In genomic region chr11:57713849-57714248, GRCh38 we compare ENCODE assay signal across 1 cellular context.
TF ChIP-seq lines count a peak whose summit lies in the region.

No MANE protein-coding gene starts in this region.

TF ChIP-seq in HepG2, 621 proteins besides CTCF, POLR2A, EP300 and RAD21:
- TF ChIP-seq POLR2AphosphoS5 (IDR thresholded peaks at IDR 0.05; ENCODE audit: low read depth, low read length), result no peak
- no peak for TF ChIP-seq RARG (CRISPR knock-in tag; IDR thresholded peaks at IDR 0.05; ENCODE audit: low read depth)
- no peak for TF ChIP-seq GATAD1 (CRISPR knock-in tag; IDR thresholded peaks at IDR 0.05)
- no peak for TF ChIP-seq ZNF574 (CRISPR knock-in tag; IDR thresholded peaks at IDR 0.05)
- TF ChIP-seq MED1 (CRISPR knock-in tag; IDR thresholded peaks at IDR 0.05), result no peak
- no peak for TF ChIP-seq THAP8 (CRISPR knock-in tag; IDR thresholded peaks at IDR 0.05; ENCODE audit: borderline replicate concordance)
- no peak for TF ChIP-seq ZNF576 (CRISPR knock-in tag; IDR thresholded peaks at IDR 0.05)
- no peak for TF ChIP-seq IKZF5 (CRISPR knock-in tag; IDR thresholded peaks at IDR 0.05)
- no peak for TF ChIP-seq ZFP36L1 (CRISPR knock-in tag; IDR thresholded peaks at IDR 0.05)
- TF ChIP-seq CEBPB (IDR thresholded peaks at IDR 0.05; ENCODE audit: borderline replicate concordance, low read depth, low read length), result no peak
- no peak for TF ChIP-seq NR2F6 (IDR thresholded peaks at IDR 0.05)
- TF ChIP-seq NR2F6 (CRISPR knock-in tag; IDR thresholded peaks at IDR 0.05), result no peak
- TF ChIP-seq PCBP2 (optimal IDR thresholded peaks at IDR 0.05; ENCODE audit: low read depth, low read length, poor library complexity, severe bottlenecking), result no peak
- TF ChIP-seq PRDM4 (CRISPR knock-in tag; IDR thresholded peaks at IDR 0.05; ENCODE audit: borderline replicate concordance), result no peak
- TF ChIP-seq MIER2 (CRISPR knock-in tag; IDR thresholded peaks at IDR 0.05), result no peak
- no peak for TF ChIP-seq ZNF251 (CRISPR knock-in tag; IDR thresholded peaks at IDR 0.05)
- no peak for TF ChIP-seq ZNF781 (CRISPR knock-in tag; IDR thresholded peaks at IDR 0.05; ENCODE audit: borderline replicate concordance, not compliant biosample characterization)
- no peak for TF ChIP-seq TAF15 (IDR thresholded peaks at IDR 0.05; ENCODE audit: low read depth, low read length, poor library complexity, severe bottlenecking)
- TF ChIP-seq ZSCAN31 (CRISPR knock-in tag; IDR thresholded peaks at IDR 0.05; ENCODE audit: low read depth), result no peak
- TF ChIP-seq HNRNPL (IDR thresholded peaks at IDR 0.05; ENCODE audit: low read depth, low read length), result no peak
